ENCODE assay signal across 22 cellular contexts in genomic region chr10:58758311-58758710, GRCh38.
"Had no signal": no experiment of that assay in that cellular context is flagged by ENCODE, and none has a peak within 500 bp of the region (broad histone marks: within the 10 kb centered on the region; RNA-seq: fewer than 3 reads in every experiment).

No MANE protein-coding gene starts in this region.

- H3K4me3 ChIP-seq: adrenal gland, stomach, suprapubic skin, tibial nerve had no signal

- H3K36me3 Mint-ChIP-seq: activated naive CD8-positive, alpha-beta T cell; immature natural killer cell; stimulated activated effector memory CD8-positive, alpha-beta T cell treated with anti-CD3 and anti-CD28 coated beads, Interleukin-12 subunit alpha, Interleukin-12 subunit beta, amount 100 ng/mL, for 72 hours had no signal

- H3K27ac ChIP-seq: epithelial cell of prostate, stomach, suprapubic skin had no signal

- ATAC-seq: activated CD4-positive, alpha-beta T cell treated with anti-CD3 and anti-CD28 coated beads for 36 hours; activated T-helper 17 cell treated with anti-CD3 and anti-CD28 coated beads, Interleukin-2, amount 50 U/mL, for 72 hours; stimulated activated effector memory CD8-positive, alpha-beta T cell treated with anti-CD3 and anti-CD28 coated beads, Interleukin-12 subunit alpha, Interleukin-12 subunit beta, amount 100 ng/mL, for 72 hours; T-helper 17 cell had no signal

- H3K27me3 Mint-ChIP-seq: activated B cell treated with CpG ODN at 0.5 μM for 24 hours had no signal

- H3K4me1 Mint-ChIP-seq: activated B cell treated with CpG ODN at 0.5 μM for 24 hours; activated CD4-positive, alpha-beta T cell treated with anti-CD3 and anti-CD28 coated beads for 36 hours; activated T-helper 17 cell treated with anti-CD3 and anti-CD28 coated beads, Interleukin-2, amount 50 U/mL, for 72 hours had no signal

- DNase-seq: activated B cell treated with CpG ODN at 0.5 μM for 24 hours; activated CD4-positive, alpha-beta T cell treated with anti-CD3 and anti-CD28 coated beads for 36 hours; activated CD4-positive, alpha-beta T cell treated with anti-CD3 and anti-CD28 coated beads, Interleukin-2, amount 50 U/mL, for 4 hours; activated CD8-positive, alpha-beta memory T cell treated with anti-CD3 and anti-CD28 coated beads for 24 hours; activated CD8-positive, alpha-beta memory T cell treated with anti-CD3 and anti-CD28 coated beads, Interleukin-2, amount 50 U/mL, for 4 hours; activated T-cell treated with anti-CD3 and anti-CD28 coated beads, Interleukin-2, amount 50 U/mL, for 24 hours; immature natural killer cell; nephron progenitor cell; posterior cingulate gyrus; retina; stimulated activated CD4-positive, alpha-beta T cell treated with anti-CD3 and anti-CD28 coated beads, Interleukin-12 subunit alpha, Interleukin-12 subunit beta, amount 100 ng/mL, for 4 hours; stomach; SW 1271; T-helper 17 cell had no signal

- H3K36me3 ChIP-seq: adrenal gland, stomach, suprapubic skin, tibial nerve had no signal

- H3K27me3 ChIP-seq: adrenal gland, stomach, suprapubic skin, tibial nerve had no signal

- H3K4me3 Mint-ChIP-seq: activated B cell treated with CpG ODN at 0.5 μM for 24 hours; activated CD4-positive, alpha-beta T cell treated with anti-CD3 and anti-CD28 coated beads for 36 hours; activated naive CD8-positive, alpha-beta T cell; activated T-cell treated with anti-CD3 and anti-CD28 coated beads, Interleukin-2, amount 50 U/mL, for 24 hours; activated T-helper 17 cell treated with anti-CD3 and anti-CD28 coated beads, Interleukin-2, amount 50 U/mL, for 72 hours; immature natural killer cell; nephron progenitor cell; stimulated activated effector memory CD8-positive, alpha-beta T cell treated with anti-CD3 and anti-CD28 coated beads, Interleukin-12 subunit alpha, Interleukin-12 subunit beta, amount 100 ng/mL, for 72 hours; T-helper 17 cell had no signal

- H3K27ac Mint-ChIP-seq: activated B cell treated with CpG ODN at 0.5 μM for 24 hours; activated CD4-positive, alpha-beta T cell treated with anti-CD3 and anti-CD28 coated beads for 36 hours; activated naive CD8-positive, alpha-beta T cell; activated T-cell treated with anti-CD3 and anti-CD28 coated beads, Interleukin-2, amount 50 U/mL, for 24 hours; activated T-helper 17 cell treated with anti-CD3 and anti-CD28 coated beads, Interleukin-2, amount 50 U/mL, for 72 hours; immature natural killer cell; nephron progenitor cell; stimulated activated effector memory CD8-positive, alpha-beta T cell treated with anti-CD3 and anti-CD28 coated beads, Interleukin-12 subunit alpha, Interleukin-12 subunit beta, amount 100 ng/mL, for 72 hours; T-helper 17 cell had no signal

- H3K9me3 Mint-ChIP-seq: activated B cell treated with CpG ODN at 0.5 μM for 24 hours; activated T-cell treated with anti-CD3 and anti-CD28 coated beads, Interleukin-2, amount 50 U/mL, for 24 hours; activated T-helper 17 cell treated with anti-CD3 and anti-CD28 coated beads, Interleukin-2, amount 50 U/mL, for 72 hours; nephron progenitor cell; stimulated activated effector memory CD8-positive, alpha-beta T cell treated with anti-CD3 and anti-CD28 coated beads, Interleukin-12 subunit alpha, Interleukin-12 subunit beta, amount 100 ng/mL, for 72 hours had no signal

- H3K9me3 ChIP-seq: adrenal gland, stomach, suprapubic skin, tibial nerve had no signal

- FAIRE-seq: bronchial epithelial cell had no signal
